32 cellular contexts compared by ENCODE assay signal in the genomic region with DNA sequence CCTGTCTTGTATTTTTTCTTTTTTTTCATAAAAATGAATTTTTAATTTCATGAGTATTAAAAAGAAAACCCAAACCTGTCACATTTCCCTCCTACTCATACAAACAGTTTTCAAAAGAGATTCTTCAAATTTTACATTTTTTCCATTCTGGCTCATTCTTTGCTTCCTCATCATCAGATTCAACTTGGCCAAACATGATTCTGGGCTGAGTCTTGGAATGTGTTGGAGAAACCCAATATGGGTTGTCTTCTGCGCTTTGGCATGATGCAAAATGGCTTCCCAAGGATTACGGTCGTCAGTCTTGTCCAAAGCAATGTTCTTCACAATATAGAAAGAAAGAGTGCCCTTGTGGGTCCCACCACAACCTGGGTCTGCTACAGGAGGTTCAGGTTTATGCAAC. TPM values are rescaled to one million over a fixed set of nuclear protein-coding genes. Genes with fewer than 3 reads are reported as not detected.
"Had no signal": no experiment of that assay in that cellular context is flagged by ENCODE, and none has a peak within 500 bp of the region (broad histone marks: within the 10 kb centered on the region; RNA-seq: fewer than 3 reads in every experiment).

No MANE protein-coding gene starts in this region.

- H3K27ac Mint-ChIP-seq: activated CD4-positive, alpha-beta memory T cell treated with anti-CD3 and anti-CD28 coated beads, Interleukin-2, amount 10 ng/mL, durations not matched to agents 7 days and 5 days; activated CD4-positive, alpha-beta T cell treated with anti-CD3 and anti-CD28 coated beads, Interleukin-2, amount 10 ng/mL, durations not matched to agents 7 days and 5 days; activated naive CD4-positive, alpha-beta T cell treated with anti-CD3 and anti-CD28 coated beads, Interleukin-2, amount 50 U/mL, for 24 hours; activated naive CD8-positive, alpha-beta T cell treated with anti-CD3 and anti-CD28 coated beads, Interleukin-2, amount 50 U/mL, for 24 hours; activated T-helper 2 cell treated with anti-CD3 and anti-CD28 coated beads, Interferon-gamma antibody, Interleukin-2, Interleukin-4, amounts not matched to agents 10 μg/mL and 5 μg/mL and 100 μg/mL, durations not matched to agents 14 hours and 24 hours and 36 hours; progenitor cell of endocrine pancreas; stimulated activated effector memory CD8-positive, alpha-beta T cell treated with anti-CD3 and anti-CD28 coated beads, Interleukin-12 subunit alpha, Interleukin-12 subunit beta, amount 100 ng/mL, for 72 hours; stimulated activated naive CD8-positive, alpha-beta T cell treated with anti-CD3 and anti-CD28 coated beads, Interleukin-15, Interleukin-2, amounts not matched to agents 100 ng/mL and 50 ng/mL, for 24 hours; WTC11 had no signal

- H3K9me3 Mint-ChIP-seq: activated CD4-positive, alpha-beta memory T cell treated with anti-CD3 and anti-CD28 coated beads, Interleukin-2, amount 10 ng/mL, durations not matched to agents 7 days and 5 days; activated CD4-positive, alpha-beta T cell treated with anti-CD3 and anti-CD28 coated beads, Interleukin-2, amount 10 ng/mL, durations not matched to agents 7 days and 5 days; activated naive CD4-positive, alpha-beta T cell treated with anti-CD3 and anti-CD28 coated beads, Interleukin-2, amount 50 U/mL, for 24 hours; activated naive CD8-positive, alpha-beta T cell treated with anti-CD3 and anti-CD28 coated beads, Interleukin-2, amount 50 U/mL, for 24 hours; activated T-cell treated with anti-CD3 and anti-CD28 coated beads, Interleukin-2, amount 50 U/mL, for 4 hours; activated T-helper 2 cell treated with anti-CD3 and anti-CD28 coated beads, Interferon-gamma antibody, Interleukin-2, Interleukin-4, amounts not matched to agents 10 μg/mL and 5 μg/mL and 100 μg/mL, durations not matched to agents 14 hours and 24 hours and 36 hours; central memory CD8-positive, alpha-beta T cell; natural killer cell; stimulated activated effector memory CD8-positive, alpha-beta T cell treated with anti-CD3 and anti-CD28 coated beads, Interleukin-12 subunit alpha, Interleukin-12 subunit beta, amount 100 ng/mL, for 72 hours; stimulated activated naive CD8-positive, alpha-beta T cell treated with anti-CD3 and anti-CD28 coated beads, Interleukin-15, Interleukin-2, amounts not matched to agents 100 ng/mL and 50 ng/mL, for 24 hours; WTC11 had no signal

- H3K36me3 Mint-ChIP-seq: activated naive CD4-positive, alpha-beta T cell treated with anti-CD3 and anti-CD28 coated beads, Interleukin-2, amount 50 U/mL, for 24 hours; natural killer cell; stimulated activated effector memory CD8-positive, alpha-beta T cell treated with anti-CD3 and anti-CD28 coated beads, Interleukin-12 subunit alpha, Interleukin-12 subunit beta, amount 100 ng/mL, for 72 hours; WTC11 had no signal

- H3K4me1 Mint-ChIP-seq: activated CD4-positive, alpha-beta memory T cell treated with anti-CD3 and anti-CD28 coated beads, Interleukin-2, amount 10 ng/mL, durations not matched to agents 7 days and 5 days; activated CD4-positive, alpha-beta T cell treated with anti-CD3 and anti-CD28 coated beads, Interleukin-2, amount 10 ng/mL, durations not matched to agents 7 days and 5 days; activated naive CD4-positive, alpha-beta T cell treated with anti-CD3 and anti-CD28 coated beads, Interleukin-2, amount 50 U/mL, for 24 hours; activated naive CD8-positive, alpha-beta T cell treated with anti-CD3 and anti-CD28 coated beads, Interleukin-2, amount 50 U/mL, for 24 hours; central memory CD8-positive, alpha-beta T cell; stimulated activated effector memory CD8-positive, alpha-beta T cell treated with anti-CD3 and anti-CD28 coated beads, Interleukin-12 subunit alpha, Interleukin-12 subunit beta, amount 100 ng/mL, for 72 hours had no signal

- DNase-seq: activated CD4-positive, alpha-beta memory T cell treated with anti-CD3 and anti-CD28 coated beads, Interleukin-2, amount 10 ng/mL, durations not matched to agents 7 days and 5 days; activated CD4-positive, alpha-beta T cell treated with anti-CD3 and anti-CD28 coated beads for 1 hour; activated CD4-positive, alpha-beta T cell treated with anti-CD3 and anti-CD28 coated beads, Interleukin-2, amount 10 ng/mL, durations not matched to agents 7 days and 5 days; activated naive CD8-positive, alpha-beta T cell treated with anti-CD3 and anti-CD28 coated beads, Interleukin-2, amount 50 U/mL, for 24 hours; activated T-cell treated with anti-CD3 and anti-CD28 coated beads, Interleukin-2, amount 50 U/mL, for 4 hours; amygdala; effector CD8-positive, alpha-beta T cell; esophagus squamous epithelium; gastrocnemius medialis; glutamatergic neuron; left lung; lower lobe of right lung; mesendoderm; natural killer cell; ovary; right lobe of liver; small intestine; stimulated activated CD4-positive, alpha-beta T cell treated with anti-CD3 and anti-CD28 coated beads, Interleukin-4, amount 100 ng/mL, for 24 hours; T-helper 2 cell; upper lobe of left lung had no signal

- H3K27me3 Mint-ChIP-seq: progenitor cell of endocrine pancreas had no signal

- H3K4me3 Mint-ChIP-seq: activated CD4-positive, alpha-beta memory T cell treated with anti-CD3 and anti-CD28 coated beads, Interleukin-2, amount 10 ng/mL, durations not matched to agents 7 days and 5 days; activated CD4-positive, alpha-beta T cell treated with anti-CD3 and anti-CD28 coated beads, Interleukin-2, amount 10 ng/mL, durations not matched to agents 7 days and 5 days; activated naive CD4-positive, alpha-beta T cell treated with anti-CD3 and anti-CD28 coated beads, Interleukin-2, amount 50 U/mL, for 24 hours; activated naive CD8-positive, alpha-beta T cell treated with anti-CD3 and anti-CD28 coated beads, Interleukin-2, amount 50 U/mL, for 24 hours; activated T-cell treated with anti-CD3 and anti-CD28 coated beads, Interleukin-2, amount 50 U/mL, for 4 hours; central memory CD8-positive, alpha-beta T cell; natural killer cell; stimulated activated effector memory CD8-positive, alpha-beta T cell treated with anti-CD3 and anti-CD28 coated beads, Interleukin-12 subunit alpha, Interleukin-12 subunit beta, amount 100 ng/mL, for 72 hours; stimulated activated naive CD8-positive, alpha-beta T cell treated with anti-CD3 and anti-CD28 coated beads, Interleukin-15, Interleukin-2, amounts not matched to agents 100 ng/mL and 50 ng/mL, for 24 hours; WTC11 had no signal

RNA-seq across cellular contexts. Expression of gene TM4SF4, which starts 12.4 kb away (rescaled TPM):
- total RNA-seq: activated CD4-positive, alpha-beta memory T cell treated with anti-CD3 and anti-CD28 coated beads, Interleukin-2, amount 10 ng/mL, durations not matched to agents 7 days and 5 days; activated CD4-positive, alpha-beta T cell treated with anti-CD3 and anti-CD28 coated beads, Interleukin-2, amount 10 ng/mL, durations not matched to agents 7 days and 5 days; activated T-helper 2 cell treated with anti-CD3 and anti-CD28 coated beads, Interferon-gamma antibody, Interleukin-2, Interleukin-4, amounts not matched to agents 10 μg/mL and 5 μg/mL and 100 μg/mL, durations not matched to agents 14 hours and 24 hours and 36 hours; bronchial epithelial cell; dermis microvascular lymphatic vessel endothelial cell; esophagus squamous epithelium; lower lobe of right lung; mononuclear cell; natural killer cell; subcutaneous adipose tissue; vagina had no signal
